In the genomic region with DNA sequence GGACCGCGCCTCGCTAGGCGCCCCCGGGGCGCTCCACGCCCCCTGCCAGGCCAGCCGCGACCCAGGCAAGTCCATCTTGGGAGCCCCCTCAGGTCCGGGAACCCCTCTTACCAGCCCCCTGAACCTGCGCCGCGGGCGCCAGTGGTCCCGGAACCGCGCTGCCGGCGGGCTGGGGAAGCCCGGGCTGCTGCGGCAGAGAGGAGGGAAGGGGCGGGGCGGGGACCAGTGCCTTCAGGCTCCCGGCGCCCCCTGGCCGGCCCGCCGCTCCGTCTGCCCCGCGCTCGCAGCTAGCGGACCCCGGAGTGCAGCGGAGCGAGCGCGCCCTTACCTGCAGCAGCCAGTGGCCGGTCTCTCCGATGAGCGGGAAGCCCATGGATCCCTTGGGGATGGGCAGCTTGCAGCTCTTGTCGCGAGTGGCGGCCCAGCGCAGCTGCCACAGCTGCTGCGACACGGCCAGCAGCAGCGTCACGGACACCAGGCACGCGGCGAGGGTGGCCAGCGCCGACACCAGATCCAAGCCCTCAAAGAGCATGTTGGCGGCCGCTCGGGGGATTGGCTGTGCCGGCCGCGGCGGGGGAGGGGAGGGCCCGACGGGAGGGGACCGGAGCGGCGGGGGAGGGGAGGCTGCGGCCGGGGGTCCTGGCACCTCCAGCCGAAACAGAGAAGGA, we compare ENCODE assay signal across 8 cellular contexts. TPM values are rescaled to one million over a fixed set of nuclear protein-coding genes. Genes with fewer than 3 reads are reported as not detected.
DNase-seq lines count a peak whose midpoint lies in the region; ATAC-seq and TF ChIP-seq lines count a peak whose summit lies in the region.

A gene with protein sequence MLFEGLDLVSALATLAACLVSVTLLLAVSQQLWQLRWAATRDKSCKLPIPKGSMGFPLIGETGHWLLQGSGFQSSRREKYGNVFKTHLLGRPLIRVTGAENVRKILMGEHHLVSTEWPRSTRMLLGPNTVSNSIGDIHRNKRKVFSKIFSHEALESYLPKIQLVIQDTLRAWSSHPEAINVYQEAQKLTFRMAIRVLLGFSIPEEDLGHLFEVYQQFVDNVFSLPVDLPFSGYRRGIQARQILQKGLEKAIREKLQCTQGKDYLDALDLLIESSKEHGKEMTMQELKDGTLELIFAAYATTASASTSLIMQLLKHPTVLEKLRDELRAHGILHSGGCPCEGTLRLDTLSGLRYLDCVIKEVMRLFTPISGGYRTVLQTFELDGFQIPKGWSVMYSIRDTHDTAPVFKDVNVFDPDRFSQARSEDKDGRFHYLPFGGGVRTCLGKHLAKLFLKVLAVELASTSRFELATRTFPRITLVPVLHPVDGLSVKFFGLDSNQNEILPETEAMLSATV (minus strand): TSS at position 560 of the 668 bp plus-strand sequence. CDS start 28 bp downstream, at position 532.

- DNase-seq in RWPE2 (ENCODE audit: low spot score), result peak; percentile 58
- peak; percentile 46 for DNase-seq in endothelial cell (ENCODE audit: low spot score)
- no peak for DNase-seq in naive B cell
- DNase-seq in NCI-H2196 treated with DMSO at 0.1 percent for 48 hours (lab: John Stamatoyannopoulos, UW; ENCODE audit: unreplicated experiment), result no peak
- no peak for DNase-seq in DMS153 (lab: John Stamatoyannopoulos, UW)
- no peak for DNase-seq in occipital lobe (lab: John Stamatoyannopoulos, UW)

- H3K9me3 Mint-ChIP-seq in endothelial cell (ENCODE audit: unreplicated experiment), result peaks cover 5% of the 10 kb centered on the region
- peaks cover 0 to 12% (median 7%) of the 10 kb centered on the region in 7 donors for H3K9me3 Mint-ChIP-seq in naive B cell

- ATAC-seq in RWPE2 (ENCODE audit: low read depth) (no peak), naive B cell (ENCODE audit: low read depth in 2 of 2) (no peak), HG03521 (IDR thresholded peaks at IDR 0.05; ENCODE audit: unreplicated experiment) (no peak)

- H3K27ac Mint-ChIP-seq in endothelial cell (ENCODE audit: unreplicated experiment) (no peak within 1 kb of the TSS), naive B cell (peak within 1 kb of the TSS in 4 of 6 donors; percentile 48 to 89 (median 69))

- H3K9ac ChIP-seq in ES-I3 (ENCODE audit: low read depth, low read length), result peak within 1 kb of the TSS; percentile 47; the same call in 1 of the 2 replicates

- H3K27ac ChIP-seq in RWPE2 (ENCODE audit: poor library complexity, severe bottlenecking), result no peak within 1 kb of the TSS

- H3K4me1 Mint-ChIP-seq in endothelial cell (ENCODE audit: unreplicated experiment), result peaks cover 41% of the 10 kb centered on the region
- H3K4me1 Mint-ChIP-seq in naive B cell, result peaks cover 35 to 55% (median 49%) of the 10 kb centered on the region in 3 donors

- H3K36me3 ChIP-seq in ES-I3 (ENCODE audit: insufficient read depth, low read length) (no peaks in the 10 kb centered on the region), RWPE2 (ENCODE audit: low read depth) (no peaks in the 10 kb centered on the region)

- H3K4me3 Mint-ChIP-seq in endothelial cell (ENCODE audit: unreplicated experiment) (peak within 1 kb of the TSS; percentile 88), naive B cell (peak within 1 kb of the TSS; percentile 66 to 91 (median 88))

- H3K4me1 ChIP-seq in ES-I3 (ENCODE audit: insufficient read depth, low read length) (peaks cover 5% of the 10 kb centered on the region), RWPE2 (ENCODE audit: insufficient read depth, poor library complexity, severe bottlenecking) (peaks cover 6% of the 10 kb centered on the region)

- peaks cover 33% of the 10 kb centered on the region for H3K27me3 ChIP-seq in RWPE2 (ENCODE audit: insufficient read depth, poor library complexity, severe bottlenecking)

- H3K9me3 ChIP-seq in ES-I3 (ENCODE audit: control insufficient read depth, insufficient read depth, low read length), result no peaks in the 10 kb centered on the region
- H3K9me3 ChIP-seq in RWPE2 (ENCODE audit: severe bottlenecking), result no peaks in the 10 kb centered on the region

- H3K36me3 Mint-ChIP-seq in endothelial cell (ENCODE audit: low read depth, unreplicated experiment) (peaks cover 3% of the 10 kb centered on the region), naive B cell (peaks cover 0 to 21% of the 10 kb centered on the region in 2 donors)

- H3K4me3 ChIP-seq in RWPE2 (ENCODE audit: severe bottlenecking), result peak within 1 kb of the TSS; percentile 38

- TF ChIP-seq CTCF in RWPE2 (IDR thresholded peaks at IDR 0.05; ENCODE audit: poor library complexity, severe bottlenecking) (no peak), endothelial cell (IDR thresholded peaks at IDR 0.05; ENCODE audit: unreplicated experiment) (no peak)

- H3K27me3 Mint-ChIP-seq in endothelial cell (ENCODE audit: unreplicated experiment) (peaks cover 46% of the 10 kb centered on the region), naive B cell (peaks cover 49 to 86% (median 83%) of the 10 kb centered on the region in 3 donors)

RNA-seq across cellular contexts. Expression of the gene that starts here (rescaled TPM):
- total RNA-seq in endothelial cell (ENCODE audit: unreplicated experiment) (1.2 TPM), occipital lobe (3.1 TPM)
- not detected for polyA plus RNA-seq in naive B cell (ENCODE audit: low read depth in 6 of 6)

Comparison
In these comparisons a context has a peak if more than half of its experiments do, and no peak if none do; other contexts are left out.
1. DNase-seq: peak in RWPE2 (single experiment) and endothelial cell (single experiment); none in naive B cell (single experiment), NCI-H2196 treated with DMSO at 0.1 percent for 48 hours (single experiment), DMS153 (single experiment) and occipital lobe (single experiment).